In the genomic region with DNA sequence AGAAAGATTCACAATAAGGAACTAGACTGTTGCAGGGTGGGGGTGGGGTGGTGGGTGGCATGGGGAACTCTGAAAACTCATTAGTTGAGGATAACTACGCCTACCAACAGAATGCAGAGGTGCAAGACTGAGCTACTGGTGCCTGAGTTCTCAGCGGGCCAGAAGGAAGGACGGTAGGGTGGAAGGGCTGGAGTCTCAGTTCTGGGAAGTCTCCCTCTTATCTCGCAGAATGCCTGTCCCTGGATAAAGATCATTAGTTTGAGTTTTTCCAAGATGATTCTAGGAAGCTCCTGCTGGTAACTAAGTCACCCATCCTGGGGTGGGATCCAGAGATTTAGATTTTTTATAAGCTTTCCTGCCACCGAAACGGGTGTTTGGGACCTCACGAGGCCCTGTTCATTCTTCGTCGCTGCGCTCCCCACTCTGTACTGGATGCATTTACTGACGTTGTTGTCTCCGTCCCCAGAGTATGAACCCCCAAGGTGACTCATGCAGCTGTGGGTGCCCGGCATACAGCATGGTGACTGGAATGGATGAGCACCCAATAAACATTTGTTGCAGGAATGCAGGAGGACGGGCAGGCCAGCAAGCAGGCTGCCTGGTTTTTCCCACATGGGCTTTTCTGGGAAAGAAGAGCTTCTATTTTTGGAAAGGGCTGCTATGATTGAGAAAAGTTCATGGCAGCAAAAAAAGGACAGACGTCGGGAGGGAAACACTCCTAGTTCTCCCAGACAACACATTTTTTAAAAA, we compare ENCODE assay signal across 11 cellular contexts. TPM values are rescaled to one million over a fixed set of nuclear protein-coding genes. Genes with fewer than 3 reads are reported as not detected.
A peak's percentile ranks its signal among the peaks of the same experiment; 100 is the strongest.
DNase-seq lines count a peak whose midpoint lies in the region; FAIRE-seq and TF ChIP-seq lines count a peak whose summit lies in the region.
"Had no signal": no experiment of that assay in that cellular context is flagged by ENCODE, and none has a peak within 500 bp of the region (broad histone marks: within the 10 kb centered on the region; RNA-seq: fewer than 3 reads in every experiment).

No MANE protein-coding gene starts in this region.

- H3K18ac ChIP-seq in mesendoderm (ENCODE audit: low read length): no peak overlapping the region

- TF ChIP-seq CTCF in tibial nerve (IDR thresholded peaks at IDR 0.05): no peak

- H3K9ac ChIP-seq in mesendoderm (ENCODE audit: low read length): no peak overlapping the region

- H2BK120ac ChIP-seq in mesendoderm (ENCODE audit: low read depth, low read length): no peak overlapping the region

- DNase-seq in H54 (ENCODE audit: insufficient read length, low spot score) (no peak), mesendoderm (peak; percentile 63), tibial nerve (ENCODE audit: low spot score in 2 of 2) (no peak), NCI-H2171 (lab: John Stamatoyannopoulos, UW) (no peak), frontal cortex (ENCODE audit: low spot score in 2 of 2) (no peak)
- no peak for DNase-seq in activated T-cell treated with anti-CD3 and anti-CD28 coated beads, Interleukin-2, amount 50 U/mL, for 48 hours
- DNase-seq: natural killer cell, NCI-H187 had no signal

- H3K4me1 ChIP-seq in mesendoderm (ENCODE audit: control insufficient read depth, low read depth, low read length) (peaks cover 10% of the 10 kb centered on the region), tibial nerve (peaks cover 0 to 57% (median 16%) of the 10 kb centered on the region in 4 donors)

- FAIRE-seq in H54 (lab: Jason Lieb, UNC): no peak
- no peak for FAIRE-seq in frontal cortex (lab: Jason Lieb, UNC)

- no peaks in the 10 kb centered on the region for H3K79me1 ChIP-seq in mesendoderm (ENCODE audit: low read length)

- H2AK5ac ChIP-seq in mesendoderm (ENCODE audit: low read length): no peak overlapping the region

- no peaks in the 10 kb centered on the region for H3K9me3 ChIP-seq in tibial nerve

- H3K36me3 ChIP-seq in mesendoderm (ENCODE audit: control insufficient read depth, insufficient read depth, low read length): no peaks in the 10 kb centered on the region
- H3K36me3 ChIP-seq in tibial nerve: no peaks in the 10 kb centered on the region

- no peak overlapping the region for H2BK15ac ChIP-seq in mesendoderm (replicated peaks; ENCODE audit: low read depth)

- H3K27me3 ChIP-seq in mesendoderm (ENCODE audit: insufficient read depth, low read length, poor library complexity) (peaks cover 11% of the 10 kb centered on the region), tibial nerve (no peaks in the 10 kb centered on the region)

- peak in 1 of 2 donors; percentile 64 for TF ChIP-seq EP300 in tibial nerve (IDR thresholded peaks at IDR 0.05)

- no peak overlapping the region for H3K4ac ChIP-seq in mesendoderm (ENCODE audit: low read depth, low read length)

- no peak overlapping the region for H4K8ac ChIP-seq in mesendoderm (ENCODE audit: low read depth, low read length)

- H3K56ac ChIP-seq in mesendoderm (ENCODE audit: low read length): no peak overlapping the region

- H4K5ac ChIP-seq in mesendoderm (ENCODE audit: low read length): no peak overlapping the region

- H2BK5ac ChIP-seq in mesendoderm (ENCODE audit: low read length): no peak overlapping the region

- WGBS in mesendoderm (ENCODE audit: extremely low coverage, insufficient coverage, low lambda C conversion rate): no CpG with 5 or more reads among the region's 16 CpGs
- 58 to 62% methylated on average over 16 of the region's 16 CpGs for WGBS in tibial nerve, 2 donors

- H3K4me2 ChIP-seq in mesendoderm (ENCODE audit: low read length): no peak overlapping the region

- TF ChIP-seq POLR2A in H54 (IDR thresholded peaks at IDR 0.05; ENCODE audit: low read depth, low read length) (0 out of 2 replicates have a peak, but pooled peaks have one; percentile 16), tibial nerve (IDR thresholded peaks at IDR 0.05) (no peak)

- peak overlapping the region; percentile 78 for H3K27ac ChIP-seq in cingulate gyrus (ENCODE audit: low read depth, low read length)
- no peak overlapping the region for H3K27ac ChIP-seq in mesendoderm (ENCODE audit: low read depth, low read length)
- peak overlapping the region; percentile 74 to 94 (median 82) for H3K27ac ChIP-seq in tibial nerve
- H3K27ac ChIP-seq: epithelial cell of prostate had no signal

- H3K4me3 ChIP-seq in mesendoderm (ENCODE audit: low read length): no peak overlapping the region
- H3K4me3 ChIP-seq in tibial nerve: peak overlapping the region in 1 of 4 donors; percentile 48

- H3K79me2 ChIP-seq in mesendoderm (ENCODE audit: control insufficient read depth, insufficient read depth, low read length): no peaks in the 10 kb centered on the region

- no peak overlapping the region for H3K23ac ChIP-seq in mesendoderm (ENCODE audit: low read length)

RNA-seq across cellular contexts. Expression of gene SOD3, which starts 1.1 kb away (rescaled TPM):
- 0.87 TPM for polyA plus RNA-seq in mesendoderm (2013, experiment 1 of 2)
- polyA plus RNA-seq in mesendoderm (2013, experiment 2 of 2): 0.92 TPM
- total RNA-seq in tibial nerve: 100 to 1,000 TPM; 208 to 359 (median 326) TPM
- not detected for total RNA-seq in frontal cortex
- total RNA-seq: activated T-helper 1 cell treated with anti-CD3 and anti-CD28 coated beads, Interleukin-12 subunit alpha, Interleukin-12 subunit beta, Interleukin-2, Interleukin-4 antibody, amounts not matched to agents 30 ng/mL and 10 ng/mL and 1 ng/mL, durations not matched to agents 14 hours and 24 hours and 36 hours; natural killer cell had no signal

Comparison
In these comparisons a context has a peak if more than half of its experiments do, and no peak if none do; other contexts are left out.
1. RNA of gene SOD3, which starts 1.1 kb away (total RNA-seq): 208 to 359 TPM in tibial nerve; not detected in frontal cortex (single experiment); every median in the first group is over 100 times any median in the second.